Comparison of ENCODE assay signal across 8 cellular contexts in the genomic region with DNA sequence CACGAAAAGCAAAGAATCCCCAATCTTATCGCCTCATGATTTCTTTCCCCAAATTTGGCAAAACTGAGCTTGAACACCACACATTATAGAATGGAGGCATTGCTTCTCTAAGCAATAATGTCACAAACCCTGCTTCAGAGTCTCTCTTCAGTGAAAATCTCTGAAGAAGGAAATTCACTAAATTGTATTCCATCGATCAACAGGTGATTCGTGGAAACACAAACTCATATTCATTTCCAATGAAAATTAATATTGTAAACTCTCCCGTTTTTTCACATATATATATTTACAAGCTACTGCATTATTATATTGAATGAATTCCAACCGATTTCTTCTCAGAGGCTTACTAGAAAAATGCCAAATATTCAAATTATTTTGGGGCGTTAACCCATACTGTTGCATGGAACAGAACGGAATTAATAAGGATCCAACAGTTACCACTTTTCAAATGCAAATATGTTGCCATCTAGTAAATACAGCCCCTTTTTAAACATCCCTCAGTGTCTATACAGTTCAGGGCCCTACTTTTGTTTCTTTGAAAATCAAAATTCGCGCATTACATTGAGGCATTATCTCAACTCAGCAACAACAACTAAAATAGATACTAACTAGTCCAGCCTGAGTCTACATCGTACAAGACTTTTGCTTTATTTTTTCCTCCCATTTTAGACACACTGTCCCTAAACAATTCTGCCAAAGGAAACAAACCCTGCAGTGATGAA. TPM values are rescaled to one million over a fixed set of nuclear protein-coding genes. Genes with fewer than 3 reads are reported as not detected.
DNase-seq lines count a peak whose midpoint lies in the region; ATAC-seq and TF ChIP-seq lines count a peak whose summit lies in the region.

No MANE protein-coding gene starts in this region.

- H3K4me1 Mint-ChIP-seq in CD4-positive, CD25-positive, alpha-beta regulatory T cell: peaks cover 5 to 16% (median 10%) of the 10 kb centered on the region in 4 donors

- no peak overlapping the region for H3K27ac Mint-ChIP-seq in CD4-positive, CD25-positive, alpha-beta regulatory T cell

- no peaks in the 10 kb centered on the region for H3K36me3 ChIP-seq in CD4-positive, CD25-positive, alpha-beta regulatory T cell (ENCODE audit: control insufficient read depth, insufficient read depth, low read length)
- no peaks in the 10 kb centered on the region for H3K36me3 ChIP-seq in Peyer's patch
- H3K36me3 ChIP-seq in fibroblast of lung (ENCODE audit: control insufficient read depth, insufficient read depth, low read length): peaks cover 4% of the 10 kb centered on the region
- peaks cover 5% of the 10 kb centered on the region for H3K36me3 ChIP-seq in osteoblast (ENCODE audit: insufficient read depth, low read length)

- H3K4me2 ChIP-seq in fibroblast of lung (ENCODE audit: extremely low read depth, insufficient read depth, low read length) (peak overlapping the region; percentile 61), osteoblast (ENCODE audit: insufficient read depth, low read length) (peak overlapping the region; percentile 87)

- in situ Hi-C loops in GM13976 (cut with MboI; ENCODE audit: low sequenced_read_pairs, unreplicated experiment): no loop called here

- ATAC-seq in CD4-positive, CD25-positive, alpha-beta regulatory T cell (ENCODE audit: low read depth in 2 of 2): no peak
- no peak for ATAC-seq in stimulated activated naive CD8-positive, alpha-beta T cell treated with anti-CD3 and anti-CD28 coated beads, Interleukin-15, Interleukin-2, amounts not matched to agents 100 U/mL and 50 U/mL, for 24 hours

- H3K9me3 Mint-ChIP-seq in CD4-positive, CD25-positive, alpha-beta regulatory T cell: peaks cover 0 to 3% (median 0%) of the 10 kb centered on the region in 7 donors

- H3K36me3 Mint-ChIP-seq in CD4-positive, CD25-positive, alpha-beta regulatory T cell: no peaks in the 10 kb centered on the region

- H3K4me3 Mint-ChIP-seq in CD4-positive, CD25-positive, alpha-beta regulatory T cell: peak overlapping the region; percentile 42 to 80 (median 58)

- H3K27me3 ChIP-seq in CD4-positive, CD25-positive, alpha-beta regulatory T cell (ENCODE audit: control insufficient read depth, insufficient read depth, low read length): peaks cover 37% of the 10 kb centered on the region
- H3K27me3 ChIP-seq in Peyer's patch (no peaks in the 10 kb centered on the region), fibroblast of lung (ENCODE audit: control insufficient read depth, insufficient read depth, low read length) (no peaks in the 10 kb centered on the region), osteoblast (ENCODE audit: insufficient read depth, low read length) (no peaks in the 10 kb centered on the region)

- DNase-seq in CD4-positive, CD25-positive, alpha-beta regulatory T cell: no peak
- DNase-seq in Peyer's patch: no peak
- DNase-seq in fibroblast of lung (ENCODE audit: low read depth in 2 of 2): no peak
- peak; percentile 59 for DNase-seq in osteoblast (ENCODE audit: insufficient read length, low spot score, missing footprints)
- DNase-seq in DMS79 (lab: John Stamatoyannopoulos, UW): no peak
- DNase-seq in GM13976 (ENCODE audit: low spot score): no peak
- DNase-seq in putamen (ENCODE audit: low spot score): no peak
- DNase-seq in stimulated activated naive CD8-positive, alpha-beta T cell treated with anti-CD3 and anti-CD28 coated beads, Interleukin-15, Interleukin-2, amounts not matched to agents 100 U/mL and 50 U/mL, for 24 hours: no peak

- no peak overlapping the region for H3K4me3 ChIP-seq in CD4-positive, CD25-positive, alpha-beta regulatory T cell (ENCODE audit: low read depth, low read length)
- H3K4me3 ChIP-seq in Peyer's patch: peak overlapping the region; percentile 51 to 78 (median 58)
- H3K4me3 ChIP-seq in fibroblast of lung (replicated peaks in 1 of 4; ENCODE audit: control extremely low read depth in 1 of 4, insufficient read depth in 1 of 4, low read depth in 3 of 4, low read length in 4 of 4): peak overlapping the region; percentile 60 to 97 (median 73)
- peak overlapping the region; percentile 88 for H3K4me3 ChIP-seq in osteoblast (ENCODE audit: insufficient read depth, low read length)

- H3K4me1 ChIP-seq in CD4-positive, CD25-positive, alpha-beta regulatory T cell (ENCODE audit: control insufficient read depth, insufficient read depth, low read length, poor library complexity, severe bottlenecking): peaks cover 7% of the 10 kb centered on the region
- H3K4me1 ChIP-seq in Peyer's patch (peaks cover 0 to 21% (median 4%) of the 10 kb centered on the region in 4 donors), fibroblast of lung (ENCODE audit: control insufficient read depth, extremely low read depth, insufficient read depth, low read length) (peaks cover 2% of the 10 kb centered on the region), osteoblast (ENCODE audit: insufficient read depth, low read length) (peaks cover 29% of the 10 kb centered on the region)

- TF ChIP-seq CTCF in Peyer's patch (IDR thresholded peaks at IDR 0.05) (no peak), fibroblast of lung (conservative IDR thresholded peaks at IDR 0.05 in 1 of 2, IDR thresholded peaks at IDR 0.05 in 1 of 2; ENCODE audit: low read depth in 1 of 2, low read length in 2 of 2) (no peak), osteoblast (IDR thresholded peaks at IDR 0.05; ENCODE audit: extremely low read depth, low read depth, low read length) (no peak), GM13976 (IDR thresholded peaks at IDR 0.05; ENCODE audit: borderline replicate concordance, control extremely low read depth, extremely low read depth, insufficient read depth, missing control alignments) (no peak)

- H4K20me1 ChIP-seq in fibroblast of lung (ENCODE audit: control insufficient read depth, extremely low read depth, insufficient read depth, low read length): no peaks in the 10 kb centered on the region
- H4K20me1 ChIP-seq in osteoblast (ENCODE audit: insufficient read depth, low read length): peaks cover 20% of the 10 kb centered on the region

- peaks cover 74% of the 10 kb centered on the region for H3K27me3 Mint-ChIP-seq in CD4-positive, CD25-positive, alpha-beta regulatory T cell

- no peak overlapping the region for H3K27ac ChIP-seq in CD4-positive, CD25-positive, alpha-beta regulatory T cell (ENCODE audit: insufficient read depth, low read length, poor library complexity, severe bottlenecking)
- H3K27ac ChIP-seq in Peyer's patch (peak overlapping the region; percentile 59 to 99 (median 78)), fibroblast of lung (ENCODE audit: insufficient read depth, low read length) (peak overlapping the region; percentile 68), osteoblast (ENCODE audit: low read depth, low read length) (peak overlapping the region; percentile 71)

- no peaks in the 10 kb centered on the region for H3K9me3 ChIP-seq in CD4-positive, CD25-positive, alpha-beta regulatory T cell (ENCODE audit: control insufficient read depth in 2 of 2, low read length in 2 of 2)
- H3K9me3 ChIP-seq in Peyer's patch: no peaks in the 10 kb centered on the region
- no peaks in the 10 kb centered on the region for H3K9me3 ChIP-seq in fibroblast of lung (ENCODE audit: control insufficient read depth, insufficient read depth, low read depth, low read length)
- H3K9me3 ChIP-seq in osteoblast (ENCODE audit: low read depth, low read length): no peaks in the 10 kb centered on the region

- no peak overlapping the region for H2AFZ ChIP-seq in fibroblast of lung (ENCODE audit: low read length)
- H2AFZ ChIP-seq in osteoblast (ENCODE audit: low read length): peak overlapping the region; percentile 89

- H3K79me2 ChIP-seq in fibroblast of lung (ENCODE audit: control insufficient read depth, insufficient read depth, low read length) (peaks cover 62% of the 10 kb centered on the region), osteoblast (ENCODE audit: insufficient read depth, low read length) (peaks cover 58% of the 10 kb centered on the region)

- H3K9ac ChIP-seq in fibroblast of lung (ENCODE audit: insufficient read depth, low read length): peak overlapping the region; percentile 74

- no peak for TF ChIP-seq POLR2A in Peyer's patch (IDR thresholded peaks at IDR 0.05)

RNA-seq across cellular contexts. Expression of gene KIF13A, which starts 1.3 kb away (rescaled TPM):
- 0.49 TPM for total RNA-seq in CD4-positive, CD25-positive, alpha-beta regulatory T cell
- not detected for polyA plus RNA-seq in CD4-positive, CD25-positive, alpha-beta regulatory T cell
- total RNA-seq in Peyer's patch (10 to 100 TPM; 39.6 to 51.6 (median 43.2) TPM), fibroblast of lung (65.0 and 114 TPM in 2 replicates), osteoblast (61.5 and 90.5 TPM in 2 replicates)
- polyA plus RNA-seq in fibroblast of lung: 52.3 and 55.0 TPM in 2 replicates
- 42.7 and 44.9 TPM in 2 replicates for polyA plus RNA-seq in fibroblast of lung (2012)
- polyA minus RNA-seq in fibroblast of lung (ENCODE audit: low replicate concordance): 72.5 and 75.5 TPM in 2 replicates

Comparison
In these comparisons a context has a peak if more than half of its experiments do, and no peak if none do; other contexts are left out.
1. RNA of gene KIF13A, which starts 1.3 kb away (total RNA-seq): 65.0 to 114 TPM in fibroblast of lung, 61.5 to 90.5 TPM in osteoblast and 39.6 to 51.6 TPM in Peyer's patch; 0.49 TPM in CD4-positive, CD25-positive, alpha-beta regulatory T cell (single experiment); every median in the first group is over 10 times any median in the second.